Comparison of ENCODE assay signal across 14 cellular contexts in genomic region chr10:57506414-57507094, GRCh38.
DNase-seq lines count a peak whose midpoint lies in the region; ATAC-seq, FAIRE-seq and TF ChIP-seq lines count a peak whose summit lies in the region.
"Had no signal": no experiment of that assay in that cellular context is flagged by ENCODE, and none has a peak within 500 bp of the region (broad histone marks: within the 10 kb centered on the region; RNA-seq: fewer than 3 reads in every experiment).

No MANE protein-coding gene starts in this region.

- no peak for DNase-seq in activated naive CD8-positive, alpha-beta T cell treated with anti-CD3 and anti-CD28 coated beads, Interleukin-2, amount 50 U/mL, for 24 hours
- DNase-seq in activated naive CD8-positive, alpha-beta T cell treated with anti-CD3 and anti-CD28 coated beads for 36 hours = no peak
- no peak for DNase-seq in naive thymus-derived CD4-positive, alpha-beta T cell
- peak; percentile 64 for DNase-seq in spleen
- no peak for DNase-seq in urothelium cell line (ENCODE audit: low spot score)
- DNase-seq in NCI-H82 (lab: John Stamatoyannopoulos, UW) = no peak
- DNase-seq in OCI-LY7 (ENCODE audit: low spot score) = no peak
- DNase-seq: 8988T; AML-193; Caco-2; CD8-positive, alpha-beta memory T cell; GF-D8; HCEC 1CT had no signal

- POLR2A ChIA-PET in naive thymus-derived CD4-positive, alpha-beta T cell (lab: Charles Lee) = no interaction called here
- POLR2A ChIA-PET in OCI-LY7 (lab: Charles Lee) = interaction anchor here (1.1 kb wide), 1 partner anchor 41 kb away, joined by 3 read pairs; no protein-coding TSS in a partner anchor

- no peaks in the 10 kb centered on the region for H3K36me3 ChIP-seq in naive thymus-derived CD4-positive, alpha-beta T cell (ENCODE audit: control insufficient read depth in 2 of 3, insufficient read depth in 3 of 3, low read length in 3 of 3)
- H3K36me3 ChIP-seq in spleen (no peaks in the 10 kb centered on the region), OCI-LY7 (ENCODE audit: insufficient read depth, low read length) (no peaks in the 10 kb centered on the region)
- H3K36me3 ChIP-seq: BLaER1 had no signal

- H3K27me3 Mint-ChIP-seq in activated naive CD8-positive, alpha-beta T cell treated with anti-CD3 and anti-CD28 coated beads, Interleukin-2, amount 50 U/mL, for 24 hours = no peaks in the 10 kb centered on the region
- no peaks in the 10 kb centered on the region for H3K27me3 Mint-ChIP-seq in activated naive CD8-positive, alpha-beta T cell treated with anti-CD3 and anti-CD28 coated beads for 36 hours
- no peaks in the 10 kb centered on the region for H3K27me3 Mint-ChIP-seq in naive thymus-derived CD4-positive, alpha-beta T cell
- H3K27me3 Mint-ChIP-seq: CD8-positive, alpha-beta memory T cell had no signal

- FAIRE-seq in urothelium cell line (lab: Jason Lieb, UNC) = peak; percentile 20

- no peak overlapping the region for H3K27ac ChIP-seq in naive thymus-derived CD4-positive, alpha-beta T cell (ENCODE audit: low read depth, low read length)
- no peak overlapping the region for H3K27ac ChIP-seq in spleen
- no peak overlapping the region for H3K27ac ChIP-seq in OCI-LY7 (ENCODE audit: low read depth, low read length, poor library complexity, severe bottlenecking)
- H3K27ac ChIP-seq: BLaER1 had no signal

- no peak for TF ChIP-seq POLR2A in spleen (IDR thresholded peaks at IDR 0.05)

- no peak overlapping the region for H3K4me3 Mint-ChIP-seq in activated naive CD8-positive, alpha-beta T cell treated with anti-CD3 and anti-CD28 coated beads, Interleukin-2, amount 50 U/mL, for 24 hours
- H3K4me3 Mint-ChIP-seq in activated naive CD8-positive, alpha-beta T cell treated with anti-CD3 and anti-CD28 coated beads for 36 hours = no peak overlapping the region
- no peak overlapping the region for H3K4me3 Mint-ChIP-seq in naive thymus-derived CD4-positive, alpha-beta T cell
- H3K4me3 Mint-ChIP-seq: CD8-positive, alpha-beta memory T cell had no signal

- H3K27ac Mint-ChIP-seq in activated naive CD8-positive, alpha-beta T cell treated with anti-CD3 and anti-CD28 coated beads, Interleukin-2, amount 50 U/mL, for 24 hours = no peak overlapping the region
- H3K27ac Mint-ChIP-seq in activated naive CD8-positive, alpha-beta T cell treated with anti-CD3 and anti-CD28 coated beads for 36 hours = no peak overlapping the region
- no peak overlapping the region for H3K27ac Mint-ChIP-seq in naive thymus-derived CD4-positive, alpha-beta T cell
- H3K27ac Mint-ChIP-seq: CD8-positive, alpha-beta memory T cell had no signal

- H3K79me2 ChIP-seq in OCI-LY7 (ENCODE audit: insufficient read depth, low read depth, low read length) = no peaks in the 10 kb centered on the region

- 71 to 85% (median 78%) methylated on average over 8 to 10 of the region's 10 CpGs for WGBS in spleen, 5 donors

- BruUV-seq in OCI-LY7 (replicated peaks; lab: Mats Ljungman, UMichigan) = no TSS peak

- no peaks in the 10 kb centered on the region for H4K20me1 ChIP-seq in OCI-LY7 (ENCODE audit: insufficient read depth, low read length)
- H4K20me1 ChIP-seq: BLaER1 had no signal

- H3K27me3 ChIP-seq in naive thymus-derived CD4-positive, alpha-beta T cell (ENCODE audit: control insufficient read depth in 2 of 2, insufficient read depth in 2 of 2, low read length in 2 of 2) = no peaks in the 10 kb centered on the region
- no peaks in the 10 kb centered on the region for H3K27me3 ChIP-seq in spleen (replicated peaks in 1 of 7)
- H3K27me3 ChIP-seq: BLaER1 had no signal

- H2AFZ ChIP-seq in OCI-LY7 (ENCODE audit: low read length) = no peak overlapping the region

- CTCF ChIA-PET in naive thymus-derived CD4-positive, alpha-beta T cell (lab: Charles Lee) = no interaction called here
- CTCF ChIA-PET in OCI-LY7 (lab: Charles Lee; ENCODE audit: unreplicated experiment) = no interaction called here

- TF ChIP-seq CTCF in spleen (IDR thresholded peaks at IDR 0.05 in 8 of 11, conservative IDR thresholded peaks at IDR 0.05 in 3 of 11) (no peak), OCI-LY7 (conservative IDR thresholded peaks at IDR 0.05; ENCODE audit: low read length) (no peak)

- H3K9me3 Mint-ChIP-seq in activated naive CD8-positive, alpha-beta T cell treated with anti-CD3 and anti-CD28 coated beads, Interleukin-2, amount 50 U/mL, for 24 hours = no peaks in the 10 kb centered on the region
- H3K9me3 Mint-ChIP-seq in activated naive CD8-positive, alpha-beta T cell treated with anti-CD3 and anti-CD28 coated beads for 36 hours = peaks cover 3% of the 10 kb centered on the region
- peaks cover 0 to 8% (median 2%) of the 10 kb centered on the region in 11 donors for H3K9me3 Mint-ChIP-seq in naive thymus-derived CD4-positive, alpha-beta T cell

- no peak overlapping the region for H3K4me3 ChIP-seq in naive thymus-derived CD4-positive, alpha-beta T cell (ENCODE audit: low read length)
- H3K4me3 ChIP-seq in spleen = no peak overlapping the region
- no peak overlapping the region for H3K4me3 ChIP-seq in OCI-LY7 (ENCODE audit: low read depth, low read length, poor library complexity, severe bottlenecking)
- H3K4me3 ChIP-seq: BLaER1 had no signal

- intact Hi-C loops in naive thymus-derived CD4-positive, alpha-beta T cell (cut with micrococcal nuclease) = no loop called here
- intact Hi-C loops in spleen (cut with DNase I; ENCODE audit: low total_unique reads) = no loop called here
- intact Hi-C loops in OCI-LY7 (cut with micrococcal nuclease; ENCODE audit: unreplicated experiment) = no loop called here

- H3K4me1 ChIP-seq in naive thymus-derived CD4-positive, alpha-beta T cell (ENCODE audit: control insufficient read depth in 2 of 2, insufficient read depth in 2 of 2, low read length in 2 of 2) = no peaks in the 10 kb centered on the region
- H3K4me1 ChIP-seq in spleen (no peaks in the 10 kb centered on the region), OCI-LY7 (ENCODE audit: insufficient read depth, low read length, poor library complexity, severe bottlenecking) (no peaks in the 10 kb centered on the region)
- H3K4me1 ChIP-seq: BLaER1, Caco-2 had no signal

- no peaks in the 10 kb centered on the region for H3K9me2 ChIP-seq in OCI-LY7 (ENCODE audit: insufficient read depth, low read length)

- H3K4me1 Mint-ChIP-seq in activated naive CD8-positive, alpha-beta T cell treated with anti-CD3 and anti-CD28 coated beads, Interleukin-2, amount 50 U/mL, for 24 hours = no peaks in the 10 kb centered on the region
- H3K4me1 Mint-ChIP-seq in activated naive CD8-positive, alpha-beta T cell treated with anti-CD3 and anti-CD28 coated beads for 36 hours = no peaks in the 10 kb centered on the region
- H3K4me1 Mint-ChIP-seq in naive thymus-derived CD4-positive, alpha-beta T cell = no peaks in the 10 kb centered on the region
- H3K4me1 Mint-ChIP-seq: CD8-positive, alpha-beta memory T cell had no signal

- peaks cover 0 to 5% (median 0%) of the 10 kb centered on the region in 3 experiments for H3K9me3 ChIP-seq in naive thymus-derived CD4-positive, alpha-beta T cell (ENCODE audit: control insufficient read depth in 2 of 3, low read length in 3 of 3)
- H3K9me3 ChIP-seq in spleen (peaks cover 0 to 18% (median 0%) of the 10 kb centered on the region in 8 donors), OCI-LY7 (ENCODE audit: low read length) (no peaks in the 10 kb centered on the region)
- H3K9me3 ChIP-seq: Caco-2 had no signal

- no peaks in the 10 kb centered on the region for H3K36me3 Mint-ChIP-seq in activated naive CD8-positive, alpha-beta T cell treated with anti-CD3 and anti-CD28 coated beads, Interleukin-2, amount 50 U/mL, for 24 hours (ENCODE audit: low read depth)
- H3K36me3 Mint-ChIP-seq in activated naive CD8-positive, alpha-beta T cell treated with anti-CD3 and anti-CD28 coated beads for 36 hours = no peaks in the 10 kb centered on the region
- no peaks in the 10 kb centered on the region for H3K36me3 Mint-ChIP-seq in naive thymus-derived CD4-positive, alpha-beta T cell
- H3K36me3 Mint-ChIP-seq: CD8-positive, alpha-beta memory T cell had no signal

- no peak overlapping the region for H3K4me2 ChIP-seq in OCI-LY7 (ENCODE audit: low read length)
- H3K4me2 ChIP-seq: BLaER1 had no signal

- peak; percentile 24 for ATAC-seq in activated naive CD8-positive, alpha-beta T cell treated with anti-CD3 and anti-CD28 coated beads, Interleukin-2, amount 50 U/mL, for 24 hours
- ATAC-seq in naive thymus-derived CD4-positive, alpha-beta T cell = peak; percentile 16
